In the genomic region with DNA sequence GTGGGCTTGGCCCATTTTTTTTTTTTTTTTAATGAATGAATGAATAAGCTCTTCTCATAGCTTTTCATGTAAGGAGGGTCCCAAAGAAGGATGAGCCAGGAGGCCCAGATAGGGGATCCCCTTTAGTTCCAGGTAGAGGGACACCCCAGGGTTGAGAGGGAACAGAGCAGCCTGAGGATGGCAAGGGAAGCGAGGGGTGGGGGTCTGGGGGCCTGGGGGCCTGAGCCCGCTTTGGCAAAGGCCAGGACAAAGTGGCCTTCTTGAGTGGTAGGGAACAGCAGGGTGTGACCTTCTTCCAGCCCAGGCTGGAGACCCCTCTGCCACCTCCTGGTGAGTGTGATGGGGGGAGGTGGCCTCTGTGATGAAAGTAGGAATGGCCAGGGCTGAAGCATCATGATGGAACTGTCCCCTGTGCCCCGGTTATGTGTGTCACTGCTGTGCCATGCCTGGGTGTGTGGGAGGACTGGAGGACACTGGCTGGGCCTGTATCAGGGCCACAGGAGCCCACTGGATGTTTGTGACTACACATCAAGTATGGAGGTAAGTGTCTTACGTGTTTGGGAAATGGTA, we compare ENCODE assay signal across 32 cellular contexts.
"Had no signal": no experiment of that assay in that cellular context is flagged by ENCODE, and none has a peak within 500 bp of the region (broad histone marks: within the 10 kb centered on the region; RNA-seq: fewer than 3 reads in every experiment).

No MANE protein-coding gene starts in this region.

- H3K27me3 ChIP-seq: right lobe of liver, vagina had no signal

- H3K36me3 ChIP-seq: heart right ventricle, pancreas, right lobe of liver, stomach, tibial artery, upper lobe of left lung, vagina had no signal

- H3K4me3 ChIP-seq: dorsolateral prefrontal cortex, heart right ventricle, lung, pancreas, right lobe of liver, stomach, tibial artery, upper lobe of left lung, vagina had no signal

- H3K27ac ChIP-seq: dorsolateral prefrontal cortex, epithelial cell of prostate, foreskin keratinocyte, heart right ventricle, pancreas, right lobe of liver, stomach, tibial artery, upper lobe of left lung, vagina had no signal

- H3K4me1 ChIP-seq: pancreas, right lobe of liver, tibial artery had no signal

- H3K27ac Mint-ChIP-seq: endodermal cell; nephron progenitor cell; stimulated activated effector memory CD8-positive, alpha-beta T cell treated with anti-CD3 and anti-CD28 coated beads, Interleukin-12 subunit alpha, Interleukin-12 subunit beta, amount 100 ng/mL, for 72 hours had no signal

- DNase-seq: central memory CD4-positive, alpha-beta T cell; dorsolateral prefrontal cortex; effector CD8-positive, alpha-beta T cell; endodermal cell; foreskin keratinocyte; glutamatergic neuron; heart right ventricle; hippocampal formation; immature natural killer cell; islet precursor cell; kidney glomerular epithelial cell; left colon; left ventricle myocardium superior; mesenchymal stem cell; midbrain; naive thymus-derived CD8-positive, alpha-beta T cell; nephron progenitor cell; occipital lobe; pancreas; right lobe of liver; small intestine; stimulated activated CD4-positive, alpha-beta T cell treated with anti-CD3 and anti-CD28 coated beads, Interleukin-15, amount 100 ng/mL, for 24 hours; stimulated activated CD4-positive, alpha-beta T cell treated with anti-CD3 and anti-CD28 coated beads, Interleukin-4, amount 100 ng/mL, for 1 hour; stimulated activated naive CD4-positive, alpha-beta T cell treated with Interleukin-2 at 50 U/mL for 16 hours; stomach; upper lobe of left lung had no signal

- H3K4me3 Mint-ChIP-seq: endodermal cell; immature natural killer cell; naive thymus-derived CD8-positive, alpha-beta T cell; nephron progenitor cell; stimulated activated effector memory CD8-positive, alpha-beta T cell treated with anti-CD3 and anti-CD28 coated beads, Interleukin-12 subunit alpha, Interleukin-12 subunit beta, amount 100 ng/mL, for 72 hours had no signal

- H3K9me3 Mint-ChIP-seq: endodermal cell; naive thymus-derived CD8-positive, alpha-beta T cell; stimulated activated effector memory CD8-positive, alpha-beta T cell treated with anti-CD3 and anti-CD28 coated beads, Interleukin-12 subunit alpha, Interleukin-12 subunit beta, amount 100 ng/mL, for 72 hours had no signal

- H3K36me3 Mint-ChIP-seq: immature natural killer cell; naive thymus-derived CD8-positive, alpha-beta T cell; stimulated activated effector memory CD8-positive, alpha-beta T cell treated with anti-CD3 and anti-CD28 coated beads, Interleukin-12 subunit alpha, Interleukin-12 subunit beta, amount 100 ng/mL, for 72 hours had no signal

- H3K9me3 ChIP-seq: heart right ventricle, pancreas, right lobe of liver, stomach, tibial artery, upper lobe of left lung, vagina had no signal

- ATAC-seq: esophagus mucosa; foreskin keratinocyte; heart right ventricle; left colon; left ventricle myocardium superior; naive thymus-derived CD8-positive, alpha-beta T cell; pancreas; right lobe of liver; stimulated activated effector memory CD8-positive, alpha-beta T cell treated with anti-CD3 and anti-CD28 coated beads, Interleukin-12 subunit alpha, Interleukin-12 subunit beta, amount 100 ng/mL, for 72 hours had no signal
